Comparison of ENCODE assay signal across 11 cellular contexts in the genomic region with DNA sequence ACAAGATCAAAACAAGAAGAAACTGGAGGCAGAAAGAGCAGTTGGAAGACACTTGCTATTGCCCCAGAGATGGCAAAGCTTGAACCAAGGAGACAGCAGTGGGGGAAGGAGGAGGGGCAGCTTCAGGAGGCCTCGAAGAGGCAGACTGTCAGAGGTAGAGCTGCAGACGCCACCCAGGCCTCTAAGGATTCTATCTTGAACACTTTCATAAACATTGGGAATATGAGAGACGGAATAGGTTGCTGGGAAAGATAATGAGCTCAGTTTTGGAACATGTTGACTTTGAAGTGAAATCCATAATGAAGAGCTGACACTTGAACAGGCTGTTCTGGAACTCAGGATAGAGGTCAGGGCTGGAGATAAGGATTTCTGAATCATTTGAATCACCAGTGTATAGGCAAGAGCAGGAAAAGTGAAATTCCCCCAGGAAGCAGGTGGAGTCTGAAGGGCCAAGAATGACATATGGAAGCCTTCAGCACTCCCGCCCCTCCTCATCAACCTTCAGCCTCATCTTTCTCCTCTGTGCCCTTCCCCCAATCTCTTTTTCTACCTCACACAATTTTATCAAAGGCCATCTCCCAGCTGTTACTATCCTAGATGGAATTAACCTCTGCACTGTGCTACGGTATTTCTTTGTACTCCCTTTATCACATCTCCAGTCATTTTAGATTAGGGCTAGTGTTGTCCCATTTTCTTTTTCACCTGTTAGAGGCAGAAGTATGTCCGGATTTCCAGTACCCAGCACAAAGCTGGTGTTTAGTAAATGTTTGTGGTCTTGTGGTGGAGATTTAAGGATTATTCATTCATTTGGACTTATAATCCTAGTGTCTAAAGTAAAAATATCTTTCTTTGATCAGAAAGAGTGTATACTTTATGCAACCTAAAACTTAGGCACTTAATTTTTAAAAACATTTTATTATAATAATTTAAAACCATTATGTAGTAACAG. TPM values are rescaled to one million over a fixed set of nuclear protein-coding genes. Genes with fewer than 3 reads are reported as not detected.
DNase-seq lines count a peak whose midpoint lies in the region; ATAC-seq, FAIRE-seq and TF ChIP-seq lines count a peak whose summit lies in the region.
"Had no signal": no experiment of that assay in that cellular context is flagged by ENCODE, and none has a peak within 500 bp of the region (broad histone marks: within the 10 kb centered on the region; RNA-seq: fewer than 3 reads in every experiment).

No MANE protein-coding gene starts in this region.

- H3K9me3 ChIP-seq in WERI-Rb-1 (ENCODE audit: severe bottlenecking): no peaks in the 10 kb centered on the region
- no peaks in the 10 kb centered on the region for H3K9me3 ChIP-seq in right atrium auricular region
- no peaks in the 10 kb centered on the region for H3K9me3 ChIP-seq in small intestine (ENCODE audit: control insufficient read depth, low read depth)

- DNase-seq in HCEC 1CT (peak; percentile 46), WERI-Rb-1 (peak; percentile 42), right atrium auricular region (ENCODE audit: low spot score) (no peak), small intestine (peak; percentile 64), NCI-H2081 treated with DMSO at 0.1 percent for 48 hours (lab: John Stamatoyannopoulos, UW) (no peak), midbrain (lab: John Stamatoyannopoulos, UW) (no peak)
- DNase-seq: activated gamma-delta T cell; effector CD4-positive, alpha-beta T cell; NCI-H1105 had no signal

- FAIRE-seq in small intestine (lab: Jason Lieb, UNC): no peak

- H3K36me3 ChIP-seq in WERI-Rb-1 (no peaks in the 10 kb centered on the region), right atrium auricular region (no peaks in the 10 kb centered on the region), small intestine (ENCODE audit: control insufficient read depth in 2 of 2, insufficient read depth in 2 of 2, low read length in 2 of 2) (no peaks in the 10 kb centered on the region)

- ATAC-seq in GM21447 (IDR thresholded peaks at IDR 0.05; ENCODE audit: unreplicated experiment): no peak
- ATAC-seq in HG03135 (IDR thresholded peaks at IDR 0.05; ENCODE audit: unreplicated experiment): no peak

- H3K4me3 ChIP-seq in WERI-Rb-1 (ENCODE audit: low read depth, low read length) (no peak overlapping the region), right atrium auricular region (no peak overlapping the region), small intestine (ENCODE audit: low read depth in 1 of 2, low read length in 2 of 2) (no peak overlapping the region)

- H3K27ac ChIP-seq in WERI-Rb-1: peak overlapping the region; percentile 1; the same call in 1 of the 2 replicates
- peak overlapping the region; percentile 54 to 83 for H3K27ac ChIP-seq in right atrium auricular region
- H3K27ac ChIP-seq in small intestine (ENCODE audit: low read depth in 1 of 2, low read length in 1 of 2): peak overlapping the region in 1 of 2 donors; percentile 71

- H3K27me3 ChIP-seq in WERI-Rb-1 (ENCODE audit: insufficient read depth, low read depth, severe bottlenecking) (no peaks in the 10 kb centered on the region), right atrium auricular region (no peaks in the 10 kb centered on the region), small intestine (ENCODE audit: control insufficient read depth in 2 of 2, insufficient read depth in 2 of 2, low read length in 2 of 2) (no peaks in the 10 kb centered on the region)

- H3K4me1 ChIP-seq in right atrium auricular region (peaks cover 0 to 53% of the 10 kb centered on the region in 2 donors), small intestine (ENCODE audit: control insufficient read depth in 2 of 2, insufficient read depth in 1 of 2, low read depth in 1 of 2, low read length in 1 of 2) (peaks cover 0 to 5% of the 10 kb centered on the region in 2 donors)

- TF ChIP-seq CTCF in WERI-Rb-1 (IDR thresholded peaks at IDR 0.05; ENCODE audit: low read depth, low read length) (no peak), right atrium auricular region (IDR thresholded peaks at IDR 0.05) (no peak)

- WGBS in small intestine, 3 donors: 22 to 47% (median 43%) methylated on average over 6 of the region's 6 CpGs

RNA-seq across cellular contexts. Expression of a gene that starts 47.5 kb away (rescaled TPM):
- 100 to 1,000 TPM; 152 to 203 TPM for total RNA-seq in right atrium auricular region
- polyA plus RNA-seq in small intestine: 100 to 1,000 TPM in 2 of 3 donors, 10 to 100 TPM in 1; 98.1 to 163 (median 152) TPM

Comparison
In these comparisons a context has a peak if more than half of its experiments do, and no peak if none do; other contexts are left out.
1. DNase-seq: peak in HCEC 1CT (single experiment), WERI-Rb-1 (single experiment) and small intestine (single experiment); none in right atrium auricular region (single experiment), NCI-H2081 treated with DMSO at 0.1 percent for 48 hours (single experiment) and midbrain (single experiment).